In genomic region chr11:45945392-45945999, GRCh38 we compare ENCODE assay signal across 18 cellular contexts. TPM values are rescaled to one million over a fixed set of nuclear protein-coding genes. Genes with fewer than 3 reads are reported as not detected.
A peak's percentile ranks its signal among the peaks of the same experiment; 100 is the strongest.
DNase-seq lines count a peak whose midpoint lies in the region; ATAC-seq and TF ChIP-seq lines count a peak whose summit lies in the region.
"Had no signal": no experiment of that assay in that cellular context is flagged by ENCODE, and none has a peak within 500 bp of the region (broad histone marks: within the 10 kb centered on the region; RNA-seq: fewer than 3 reads in every experiment).

No MANE protein-coding gene starts in this region.

- H3K4me1 ChIP-seq in CD4-positive, alpha-beta memory T cell (ENCODE audit: insufficient read depth, low read length): no peaks in the 10 kb centered on the region
- peaks cover 3 to 8% (median 7%) of the 10 kb centered on the region in 3 donors for H3K4me1 ChIP-seq in skeletal muscle tissue (ENCODE audit: control insufficient read depth in 3 of 3, insufficient read depth in 3 of 3, low read length in 3 of 3)

- POLR2A ChIA-PET in CD4-positive, alpha-beta memory T cell (lab: Charles Lee; ENCODE audit: partially characterized antibody): no interaction called here

- H3K27ac Mint-ChIP-seq in CD4-positive, alpha-beta memory T cell: peak overlapping the region in 4 of 7 donors; percentile 30 to 76 (median 56)
- H3K27ac Mint-ChIP-seq in T-helper 17 cell: peak overlapping the region; percentile 34
- no peak overlapping the region for H3K27ac Mint-ChIP-seq in endothelial cell (ENCODE audit: unreplicated experiment)
- H3K27ac Mint-ChIP-seq: HFFc6 had no signal

- H3K4me3 Mint-ChIP-seq in CD4-positive, alpha-beta memory T cell: no peak overlapping the region
- no peak overlapping the region for H3K4me3 Mint-ChIP-seq in T-helper 17 cell
- H3K4me3 Mint-ChIP-seq in endothelial cell (ENCODE audit: unreplicated experiment): peak overlapping the region; percentile 40
- H3K4me3 Mint-ChIP-seq: HFFc6 had no signal

- H3K36me3 Mint-ChIP-seq in CD4-positive, alpha-beta memory T cell: peaks cover 64 to 76% of the 10 kb centered on the region in 2 donors
- H3K36me3 Mint-ChIP-seq in T-helper 17 cell (ENCODE audit: low read depth) (peaks cover 14% of the 10 kb centered on the region), endothelial cell (ENCODE audit: low read depth, unreplicated experiment) (peaks cover 17% of the 10 kb centered on the region)

- in situ Hi-C loops in GM13977 (cut with MboI; ENCODE audit: low pct_unique_long_range_greater_than_20kb, low sequenced_read_pairs, unreplicated experiment): no loop called here

- no peaks in the 10 kb centered on the region for H3K4me1 Mint-ChIP-seq in CD4-positive, alpha-beta memory T cell
- H3K4me1 Mint-ChIP-seq in T-helper 17 cell (peaks cover 5% of the 10 kb centered on the region), endothelial cell (ENCODE audit: unreplicated experiment) (no peaks in the 10 kb centered on the region)

- no peak overlapping the region for H3K4me3 ChIP-seq in CD4-positive, alpha-beta memory T cell (ENCODE audit: low read length in 2 of 2)
- no peak overlapping the region for H3K4me3 ChIP-seq in skeletal muscle tissue (ENCODE audit: low read length in 3 of 3)

- H3K27me3 ChIP-seq in CD4-positive, alpha-beta memory T cell (ENCODE audit: insufficient read depth, low read length): no peaks in the 10 kb centered on the region
- H3K27me3 ChIP-seq in skeletal muscle tissue (ENCODE audit: control insufficient read depth in 3 of 3, insufficient read depth in 3 of 3, low read length in 3 of 3): no peaks in the 10 kb centered on the region

- H3K36me3 ChIP-seq in CD4-positive, alpha-beta memory T cell (ENCODE audit: insufficient read depth, low read length): peaks cover 37% of the 10 kb centered on the region
- peaks cover 23 to 65% (median 37%) of the 10 kb centered on the region in 3 donors for H3K36me3 ChIP-seq in skeletal muscle tissue (ENCODE audit: control insufficient read depth in 3 of 3, insufficient read depth in 3 of 3, low read length in 3 of 3)

- H3K9ac ChIP-seq in skeletal muscle tissue (ENCODE audit: low read depth in 1 of 3, low read length in 3 of 3): no peak overlapping the region

- TF ChIP-seq CTCF in endothelial cell (IDR thresholded peaks at IDR 0.05; ENCODE audit: unreplicated experiment) (no peak), GM13977 (IDR thresholded peaks at IDR 0.05; ENCODE audit: extremely low read depth, insufficient read depth, missing control alignments) (no peak)

- ATAC-seq in T-helper 17 cell: no peak
- ATAC-seq in HG02610 (IDR thresholded peaks at IDR 0.05; ENCODE audit: unreplicated experiment): no peak

- no peaks in the 10 kb centered on the region for H3K27me3 Mint-ChIP-seq in CD4-positive, alpha-beta memory T cell
- H3K27me3 Mint-ChIP-seq in T-helper 17 cell: no peaks in the 10 kb centered on the region
- peaks cover 6% of the 10 kb centered on the region for H3K27me3 Mint-ChIP-seq in endothelial cell (ENCODE audit: unreplicated experiment)

- H3K27ac ChIP-seq in CD4-positive, alpha-beta memory T cell (ENCODE audit: low read depth, low read length): no peak overlapping the region
- H3K27ac ChIP-seq in skeletal muscle tissue (ENCODE audit: low read depth, low read length): peak overlapping the region; percentile 12

- no peak for DNase-seq in CD4-positive, alpha-beta memory T cell
- DNase-seq in T-helper 17 cell (no peak), endothelial cell (ENCODE audit: low spot score) (no peak), GM13977 (ENCODE audit: low spot score) (no peak), glomerular visceral epithelial cell (ENCODE audit: extremely low spot score) (no peak)
- DNase-seq: C1 segment of cervical spinal cord, DMS79, HFFc6, NCI-H1417 treated with DMSO at 0.1 percent for 48 hours, NCI-H187 treated with DMSO at 0.1 percent for 48 hours, NCI-H2227 treated with DMSO at 0.1 percent for 48 hours, NCI-H510A treated with DMSO at 0.1 percent for 48 hours, NCI-H82, OCI-M1, SHP77 had no signal

- intact Hi-C loops in CD4-positive, alpha-beta memory T cell (cut with micrococcal nuclease): no loop called here

- H3K9me3 Mint-ChIP-seq in CD4-positive, alpha-beta memory T cell: peaks cover 0 to 3% (median 0%) of the 10 kb centered on the region in 8 donors
- no peaks in the 10 kb centered on the region for H3K9me3 Mint-ChIP-seq in endothelial cell (ENCODE audit: unreplicated experiment)
- H3K9me3 Mint-ChIP-seq: HFFc6 had no signal

- CTCF ChIA-PET in CD4-positive, alpha-beta memory T cell (lab: Charles Lee; ENCODE audit: partially characterized antibody): interaction anchor here (1.2 kb wide), 1 partner anchor 20 kb away, joined by 6 read pairs; no protein-coding TSS in a partner anchor

- no peaks in the 10 kb centered on the region for H3K9me3 ChIP-seq in CD4-positive, alpha-beta memory T cell (ENCODE audit: control insufficient read depth in 1 of 2, low read length in 2 of 2)
- H3K9me3 ChIP-seq in T-helper 17 cell (ENCODE audit: control insufficient read depth, low read length, poor library complexity, severe bottlenecking) (no peaks in the 10 kb centered on the region), skeletal muscle tissue (ENCODE audit: control insufficient read depth in 3 of 3, low read length in 3 of 3) (no peaks in the 10 kb centered on the region)

RNA-seq across cellular contexts. Expression of gene LARGE2, which starts 23.0 kb away (rescaled TPM):
- total RNA-seq in CD4-positive, alpha-beta memory T cell: 1 to 10 TPM; 4.2 to 5.1 TPM
- polyA plus RNA-seq in CD4-positive, alpha-beta memory T cell: 1 to 10 TPM; 3.1 to 8.6 TPM
- total RNA-seq in T-helper 17 cell (1 to 10 TPM; 3.9 to 7.9 TPM), endothelial cell (ENCODE audit: unreplicated experiment) (0.95 TPM), skeletal muscle tissue (not detected)
- total RNA-seq: HFFc6, HT1080 had no signal

RNA-seq across cellular contexts. Expression of gene PEX16, which starts 27.8 kb away (rescaled TPM):
- 10 to 100 TPM; 53.0 to 62.7 TPM for total RNA-seq in CD4-positive, alpha-beta memory T cell
- 10 to 100 TPM; 49.6 to 71.5 TPM for polyA plus RNA-seq in CD4-positive, alpha-beta memory T cell
- total RNA-seq in T-helper 17 cell (10 to 100 TPM; 59.1 to 64.2 TPM), endothelial cell (ENCODE audit: unreplicated experiment) (28.1 TPM), skeletal muscle tissue (20.4 TPM)

RNA-seq across cellular contexts. Expression of gene FREY1, which starts 38.4 kb away (rescaled TPM):
- total RNA-seq in CD4-positive, alpha-beta memory T cell: 1 to 10 TPM; 4.5 to 4.8 TPM
- not detected for polyA plus RNA-seq in CD4-positive, alpha-beta memory T cell
- total RNA-seq in T-helper 17 cell (1 to 10 TPM; 3.1 to 3.2 TPM), endothelial cell (ENCODE audit: unreplicated experiment) (1.1 TPM), skeletal muscle tissue (1.6 TPM)
